21 cellular contexts compared by ENCODE assay signal in genomic region chr5:4212981-4213819, GRCh38.
DNase-seq lines count a peak whose midpoint lies in the region.
"Had no signal": no experiment of that assay in that cellular context is flagged by ENCODE, and none has a peak within 500 bp of the region (broad histone marks: within the 10 kb centered on the region; RNA-seq: fewer than 3 reads in every experiment).

No MANE protein-coding gene starts in this region.

- H2AFZ ChIP-seq in neuronal stem cell (ENCODE audit: low read length), result no peak overlapping the region
- H2AFZ ChIP-seq: PC-9 had no signal

- H2BK5ac ChIP-seq in neuronal stem cell (ENCODE audit: low read length), result no peak overlapping the region

- no peak overlapping the region for H3K18ac ChIP-seq in neuronal stem cell (ENCODE audit: low read length)

- no peak overlapping the region for H2BK120ac ChIP-seq in neuronal stem cell (ENCODE audit: low read depth, low read length)

- no peak overlapping the region for H4K8ac ChIP-seq in neuronal stem cell (ENCODE audit: low read depth, low read length)

- H3K9me3 ChIP-seq in HUES48 (ENCODE audit: control insufficient read depth, insufficient read depth, low read length) (no peaks in the 10 kb centered on the region), NT2/D1 (ENCODE audit: insufficient read depth, low read length) (peaks cover 11% of the 10 kb centered on the region; the same call in 1 of the 2 replicates), iPS-15b (ENCODE audit: control insufficient read depth, insufficient read depth, low read length) (no peaks in the 10 kb centered on the region), neuronal stem cell (replicated peaks in 1 of 2; ENCODE audit: control insufficient read depth in 2 of 2, insufficient read depth in 1 of 2, low read depth in 1 of 2, low read length in 2 of 2) (peaks cover 0 to 4% of the 10 kb centered on the region in 2 donors)
- H3K9me3 ChIP-seq: BE2C had no signal

- H4K91ac ChIP-seq in neuronal stem cell (ENCODE audit: low read depth, low read length, poor library complexity), result no peak overlapping the region

- no peak overlapping the region for H2AK5ac ChIP-seq in neuronal stem cell (ENCODE audit: low read depth, low read length)

- H3K4me1 ChIP-seq in HUES48 (ENCODE audit: control insufficient read depth, insufficient read depth, low read length), result peaks cover 25% of the 10 kb centered on the region
- peaks cover 9% of the 10 kb centered on the region for H3K4me1 ChIP-seq in NT2/D1 (ENCODE audit: insufficient read depth, insufficient read length)
- peaks cover 20% of the 10 kb centered on the region for H3K4me1 ChIP-seq in iPS-15b (ENCODE audit: control insufficient read depth, insufficient read depth, low read length)
- peaks cover 0 to 13% of the 10 kb centered on the region in 2 donors for H3K4me1 ChIP-seq in neuronal stem cell (ENCODE audit: control insufficient read depth in 2 of 2, insufficient read depth in 1 of 2, low read depth in 1 of 2, low read length in 2 of 2)
- H3K4me1 ChIP-seq: BE2C had no signal

- H3K4ac ChIP-seq in neuronal stem cell (ENCODE audit: low read length), result no peak overlapping the region

- H3K14ac ChIP-seq in neuronal stem cell (ENCODE audit: low read length), result no peak overlapping the region

- no peak overlapping the region for H3K4me2 ChIP-seq in neuronal stem cell (ENCODE audit: insufficient read depth, low read length, poor library complexity, severe bottlenecking)
- H3K4me2 ChIP-seq: KMS-11, PC-9 had no signal

- H3K23ac ChIP-seq in neuronal stem cell (ENCODE audit: low read depth, low read length, poor library complexity), result no peak overlapping the region

- H3K9ac ChIP-seq in HUES48 (ENCODE audit: low read depth, low read length), result no peak overlapping the region
- no peak overlapping the region for H3K9ac ChIP-seq in NT2/D1 (ENCODE audit: insufficient read length, low read depth)
- no peak overlapping the region for H3K9ac ChIP-seq in iPS-15b (ENCODE audit: low read depth, low read length)
- no peak overlapping the region for H3K9ac ChIP-seq in neuronal stem cell (ENCODE audit: low read depth, low read length, poor library complexity)
- H3K9ac ChIP-seq: KMS-11 had no signal

- DNase-seq in NT2/D1 (ENCODE audit: low read depth, low spot score), result peak; percentile 75
- DNase-seq in neuronal stem cell (ENCODE audit: low spot score), result peak; percentile 69
- DNase-seq in RPMI8226, result no peak
- DNase-seq in kidney tubule cell (ENCODE audit: low spot score), result no peak
- no peak for DNase-seq in DMS53 (lab: John Stamatoyannopoulos, UW)
- DNase-seq: BE2C; CD4-positive, alpha-beta T cell; DMS79 treated with DMSO at 0.1 percent for 48 hours; GDM1; GOT3; HFFc6; NCI-H1048; NCI-H1694; NCI-H446; NCI-H748 treated with DMSO at 0.1 percent for 48 hours; PC-9; SW 1271 had no signal

- no CpG with 5 or more reads among the region's 9 CpGs for WGBS in neuronal stem cell (ENCODE audit: extremely low coverage in 2 of 2, insufficient read length in 2 of 2, insufficient replicate concordance in 1 of 2), 2 donors

- no peaks in the 10 kb centered on the region for H3K79me1 ChIP-seq in neuronal stem cell (ENCODE audit: low read depth, low read length)

- peak overlapping the region; percentile 84 for H3K27ac ChIP-seq in HUES48 (ENCODE audit: low read depth, low read length)
- H3K27ac ChIP-seq in neuronal stem cell (replicated peaks; ENCODE audit: low read length), result peak overlapping the region; percentile 52
- H3K27ac ChIP-seq: KMS-11, PC-9 had no signal

- H3K36me3 ChIP-seq in HUES48 (ENCODE audit: control insufficient read depth, insufficient read depth, low read length) (no peaks in the 10 kb centered on the region), NT2/D1 (ENCODE audit: insufficient read depth, insufficient read length, low read length) (no peaks in the 10 kb centered on the region), iPS-15b (ENCODE audit: control insufficient read depth, insufficient read depth, low read length) (no peaks in the 10 kb centered on the region), neuronal stem cell (replicated peaks in 1 of 2; ENCODE audit: control insufficient read depth in 2 of 2, insufficient read depth in 2 of 2, low read length in 2 of 2) (no peaks in the 10 kb centered on the region)
- H3K36me3 ChIP-seq: BE2C had no signal

- no peak overlapping the region for H2BK15ac ChIP-seq in neuronal stem cell (ENCODE audit: low read length)

- H3K27me3 ChIP-seq in HUES48 (ENCODE audit: control insufficient read depth, insufficient read depth, low read length), result no peaks in the 10 kb centered on the region; the same call in 1 of the 2 replicates
- H3K27me3 ChIP-seq in NT2/D1 (ENCODE audit: insufficient read depth, insufficient read length), result peaks cover 59% of the 10 kb centered on the region
- H3K27me3 ChIP-seq in iPS-15b (ENCODE audit: control insufficient read depth, insufficient read depth, low read length), result no peaks in the 10 kb centered on the region
- H3K27me3 ChIP-seq in neuronal stem cell (ENCODE audit: control insufficient read depth in 3 of 3, insufficient read depth in 3 of 3, low read depth in 1 of 3, low read length in 3 of 3), result peaks cover 0 to 2% (median 0%) of the 10 kb centered on the region in 3 experiments
- H3K27me3 ChIP-seq: BE2C had no signal

- peak overlapping the region; percentile 28; the same call in 1 of the 2 replicates for H3K4me3 ChIP-seq in HUES48 (ENCODE audit: low read depth, low read length)
- H3K4me3 ChIP-seq in NT2/D1 (ENCODE audit: insufficient read length, low read depth), result no peak overlapping the region
- H3K4me3 ChIP-seq in iPS-15b (ENCODE audit: low read depth, low read length), result peak overlapping the region; percentile 5
- H3K4me3 ChIP-seq in neuronal stem cell (ENCODE audit: low read length in 2 of 2), result no peak overlapping the region
- H3K4me3 ChIP-seq: GM12878, PC-9 had no signal

- no peak overlapping the region for H2BK12ac ChIP-seq in neuronal stem cell (ENCODE audit: low read length)

Comparison
In these comparisons a context has a peak if more than half of its experiments do, and no peak if none do; other contexts are left out.
1. H3K4me3 ChIP-seq: peak in HUES48 (single experiment) and iPS-15b (single experiment); none in NT2/D1 (single experiment) and neuronal stem cell (0 of 2).
2. DNase-seq: peak in NT2/D1 (single experiment) and neuronal stem cell (single experiment); none in RPMI8226 (single experiment), kidney tubule cell (single experiment) and DMS53 (single experiment).